ENCODE assay signal across 8 cellular contexts in genomic region chr11:506238-506949, GRCh38. TPM values are rescaled to one million over a fixed set of nuclear protein-coding genes. Genes with fewer than 3 reads are reported as not detected.
DNase-seq lines count a peak whose midpoint lies in the region; ATAC-seq and TF ChIP-seq lines count a peak whose summit lies in the region.

No MANE protein-coding gene starts in this region.

- peak overlapping the region; percentile 100 for H3K9ac ChIP-seq in SK-N-MC (ENCODE audit: insufficient read length)

- H3K36me3 ChIP-seq in GM06990 (ENCODE audit: control insufficient read depth, insufficient read depth, low read length) (peaks cover 5% of the 10 kb centered on the region), SK-N-MC (ENCODE audit: insufficient read depth, low read length) (peaks cover 10% of the 10 kb centered on the region; the same call in 1 of the 2 replicates), testis (ENCODE audit: low read depth, missing control alignments) (no peaks in the 10 kb centered on the region)

- peaks cover 14% of the 10 kb centered on the region for H3K27me3 Mint-ChIP-seq in glutamatergic neuron (ENCODE audit: unreplicated experiment)

- H3K27ac Mint-ChIP-seq in activated naive CD4-positive, alpha-beta T cell treated with anti-CD3 and anti-CD28 coated beads, Interleukin-2, amount 50 U/mL, for 72 hours, result peak overlapping the region; percentile 97 to 99
- H3K27ac Mint-ChIP-seq in glutamatergic neuron (ENCODE audit: unreplicated experiment), result peak overlapping the region; percentile 84

- H3K4me1 ChIP-seq in testis, result peaks cover 25% of the 10 kb centered on the region

- H3K27me3 ChIP-seq in GM06990 (replicated peaks; ENCODE audit: control insufficient read depth, insufficient read depth, low read length), result no peaks in the 10 kb centered on the region
- no peaks in the 10 kb centered on the region for H3K27me3 ChIP-seq in testis

- 1% methylated on average over 55 of the region's 63 CpGs; no CpG with 5 or more reads in 1 of the 2 donors for WGBS in testis, 2 donors

- peak overlapping the region; percentile 97 for H3K4me3 Mint-ChIP-seq in glutamatergic neuron (ENCODE audit: unreplicated experiment)

- DNase-seq in GM06990 (ENCODE audit: extremely low read depth, insufficient read length) (peak; percentile 98), NCI-H1048 (lab: John Stamatoyannopoulos, UW) (peak; percentile 96), SK-N-MC (ENCODE audit: low read depth, low spot score) (peak; percentile 84), glutamatergic neuron (peak; percentile 99), omental fat pad (ENCODE audit: low spot score) (peak; percentile 84), testis (peak; percentile 97)
- DNase-seq in activated naive CD4-positive, alpha-beta T cell treated with anti-CD3 and anti-CD28 coated beads, Interleukin-2, amount 50 U/mL, for 72 hours (ENCODE audit: low spot score in 2 of 2), result peak; percentile 97 to 98

- intact Hi-C loops in testis (cut with DNase I; ENCODE audit: low total_unique reads), result no loop called here

- no peaks in the 10 kb centered on the region for H3K9me3 Mint-ChIP-seq in activated naive CD4-positive, alpha-beta T cell treated with anti-CD3 and anti-CD28 coated beads, Interleukin-2, amount 50 U/mL, for 72 hours
- peaks cover 13% of the 10 kb centered on the region for H3K9me3 Mint-ChIP-seq in glutamatergic neuron (ENCODE audit: unreplicated experiment)

- ATAC-seq in HG02571 (IDR thresholded peaks at IDR 0.05; ENCODE audit: unreplicated experiment) (peak; percentile 64), omental fat pad (ENCODE audit: low FRiP score) (peak; percentile 77)
- ATAC-seq in activated naive CD4-positive, alpha-beta T cell treated with anti-CD3 and anti-CD28 coated beads, Interleukin-2, amount 50 U/mL, for 72 hours, result peak; percentile 84 to 85

- TF ChIP-seq POLR2A in testis (IDR thresholded peaks at IDR 0.05), result no peak

- H3K9me3 ChIP-seq in SK-N-MC (ENCODE audit: low read depth, low read length) (no peaks in the 10 kb centered on the region), testis (no peaks in the 10 kb centered on the region)

- H3K27ac ChIP-seq in SK-N-MC, result peak overlapping the region; percentile 99
- peak overlapping the region; percentile 91 to 100 for H3K27ac ChIP-seq in testis

- peaks cover 10 to 13% of the 10 kb centered on the region in 2 donors for H3K36me3 Mint-ChIP-seq in activated naive CD4-positive, alpha-beta T cell treated with anti-CD3 and anti-CD28 coated beads, Interleukin-2, amount 50 U/mL, for 72 hours
- H3K36me3 Mint-ChIP-seq in glutamatergic neuron (ENCODE audit: unreplicated experiment), result peaks cover 4% of the 10 kb centered on the region

- peaks cover 2% of the 10 kb centered on the region for H3K4me1 Mint-ChIP-seq in glutamatergic neuron (ENCODE audit: low read depth, unreplicated experiment)

- peak overlapping the region; percentile 96 for H3K4me3 ChIP-seq in GM06990 (replicated peaks; ENCODE audit: low read depth, low read length)
- H3K4me3 ChIP-seq in SK-N-MC, result peak overlapping the region; percentile 98
- H3K4me3 ChIP-seq in testis, result peak overlapping the region; percentile 81 to 96

- TF ChIP-seq CTCF in GM06990 (IDR thresholded peaks at IDR 0.05; ENCODE audit: insufficient read depth, low read length, poor library complexity, severe bottlenecking) (no peak), glutamatergic neuron (IDR thresholded peaks at IDR 0.05; ENCODE audit: partially characterized antibody, unreplicated experiment) (no peak), omental fat pad (IDR thresholded peaks at IDR 0.05) (no peak), testis (IDR thresholded peaks at IDR 0.05) (peak in 1 of 3 experiments; percentile 24)

RNA-seq across cellular contexts. Expression of gene RNH1, which starts 0.6 kb away (rescaled TPM):
- 10 to 100 TPM; 90.9 to 98.0 TPM for total RNA-seq in activated naive CD4-positive, alpha-beta T cell treated with anti-CD3 and anti-CD28 coated beads, Interleukin-2, amount 50 U/mL, for 72 hours
- total RNA-seq in glutamatergic neuron (ENCODE audit: unreplicated experiment), result 85.9 TPM
- 100 to 1,000 TPM; 218 to 259 (median 230) TPM for total RNA-seq in omental fat pad
- 100 to 1,000 TPM; 210 to 264 TPM for total RNA-seq in testis
- polyA plus RNA-seq in testis (ENCODE audit: insufficient read depth, low read depth, low replicate concordance), result 211 TPM

RNA-seq across cellular contexts. Expression of gene HRAS, which starts 29.0 kb away (rescaled TPM):
- 10 to 100 TPM; 29.9 to 38.6 TPM for total RNA-seq in activated naive CD4-positive, alpha-beta T cell treated with anti-CD3 and anti-CD28 coated beads, Interleukin-2, amount 50 U/mL, for 72 hours
- total RNA-seq in glutamatergic neuron (ENCODE audit: unreplicated experiment) (140 TPM), omental fat pad (10 to 100 TPM; 30.1 to 44.9 (median 35.0) TPM), testis (10 to 100 TPM; 35.1 to 49.7 TPM)
- 31.4 TPM for polyA plus RNA-seq in testis (ENCODE audit: insufficient read depth, low read depth, low replicate concordance)

RNA-seq across cellular contexts. Expression of gene LRRC56, which starts 30.9 kb away (rescaled TPM):
- 1 to 10 TPM; 1.7 to 2.8 TPM for total RNA-seq in activated naive CD4-positive, alpha-beta T cell treated with anti-CD3 and anti-CD28 coated beads, Interleukin-2, amount 50 U/mL, for 72 hours
- total RNA-seq in glutamatergic neuron (ENCODE audit: unreplicated experiment), result 2.6 TPM
- total RNA-seq in omental fat pad, result under 1 TPM in 3 of 4 donors, not detected in 1; 0.24 to 0.38 (median 0.32) TPM
- total RNA-seq in testis, result 10 to 100 TPM; 11.6 to 22.2 TPM
- polyA plus RNA-seq in testis (ENCODE audit: insufficient read depth, low read depth, low replicate concordance), result 23.5 TPM

RNA-seq across cellular contexts. Expression of gene LMNTD2, which starts 54.1 kb away (rescaled TPM):
- total RNA-seq in activated naive CD4-positive, alpha-beta T cell treated with anti-CD3 and anti-CD28 coated beads, Interleukin-2, amount 50 U/mL, for 72 hours, result 1 to 10 TPM; 5.1 to 5.8 TPM
- total RNA-seq in glutamatergic neuron (ENCODE audit: unreplicated experiment), result 2.3 TPM
- 1 to 10 TPM in 3 of 4 donors, under 1 TPM in 1; 0.95 to 5.5 (median 1.7) TPM for total RNA-seq in omental fat pad
- 10 to 100 TPM; 29.2 to 59.9 TPM for total RNA-seq in testis
- polyA plus RNA-seq in testis (ENCODE audit: insufficient read depth, low read depth, low replicate concordance), result 26.1 TPM

RNA-seq across cellular contexts. Expression of gene RASSF7, which starts 54.4 kb away (rescaled TPM):
- 10 to 100 TPM; 13.3 to 17.5 TPM for total RNA-seq in activated naive CD4-positive, alpha-beta T cell treated with anti-CD3 and anti-CD28 coated beads, Interleukin-2, amount 50 U/mL, for 72 hours
- total RNA-seq in glutamatergic neuron (ENCODE audit: unreplicated experiment) (9.4 TPM), omental fat pad (10 to 100 TPM in 3 of 4 donors, 1 to 10 TPM in 1; 9.1 to 31.8 (median 13.4) TPM), testis (10 to 100 TPM; 22.0 to 35.7 TPM)
- polyA plus RNA-seq in testis (ENCODE audit: insufficient read depth, low read depth, low replicate concordance), result 13.2 TPM

Comparison
In these comparisons a context has a peak if more than half of its experiments do, and no peak if none do; other contexts are left out.
1. Peak in every context shown above with its lines: DNase-seq, ATAC-seq, H3K4me3 ChIP-seq and H3K27ac ChIP-seq.